Comparison of ENCODE assay signal across 10 cellular contexts in genomic region chrX:56788229-56788628, GRCh38. TPM values are rescaled to one million over a fixed set of nuclear protein-coding genes. Genes with fewer than 3 reads are reported as not detected.
DNase-seq lines count a peak whose midpoint lies in the region; ATAC-seq and TF ChIP-seq lines count a peak whose summit lies in the region.
"Had no signal": no experiment of that assay in that cellular context is flagged by ENCODE, and none has a peak within 500 bp of the region (broad histone marks: within the 10 kb centered on the region; RNA-seq: fewer than 3 reads in every experiment).

No MANE protein-coding gene starts in this region.

- intact Hi-C loops in A673 (cut with micrococcal nuclease; ENCODE audit: unreplicated experiment), result no loop called here

- no peaks in the 10 kb centered on the region for H4K20me1 ChIP-seq in BLaER1

- H3K27ac ChIP-seq in BLaER1, result no peak overlapping the region
- no peak overlapping the region for H3K27ac ChIP-seq in A673 (ENCODE audit: low read depth, low read length, poor library complexity, severe bottlenecking)

- H3K4me3 ChIP-seq in BLaER1 (no peak overlapping the region), A673 (ENCODE audit: low read depth, low read length, poor library complexity, severe bottlenecking) (no peak overlapping the region)

- peak; percentile 67 for DNase-seq in cerebellar cortex (ENCODE audit: low spot score)
- peak; percentile 19 for DNase-seq in omental fat pad (ENCODE audit: low spot score)
- DNase-seq in OCI-M2 (lab: John Stamatoyannopoulos, UW; ENCODE audit: unreplicated experiment), result no peak
- no peak for DNase-seq in A673 (ENCODE audit: low spot score)
- DNase-seq in NCI-H2029 (lab: John Stamatoyannopoulos, UW), result no peak
- DNase-seq: glutamatergic neuron, NCI-H774 had no signal

- no peak for TF ChIP-seq CTCF in omental fat pad (IDR thresholded peaks at IDR 0.05)
- TF ChIP-seq CTCF in A673 (conservative IDR thresholded peaks at IDR 0.05; ENCODE audit: low read depth, low read length), result no peak

- H3K4me2 ChIP-seq in BLaER1, result peak overlapping the region; percentile 54

- H3K36me3 ChIP-seq in BLaER1 (peaks cover 47% of the 10 kb centered on the region), A673 (ENCODE audit: insufficient read depth, low read length, poor library complexity, severe bottlenecking) (no peaks in the 10 kb centered on the region)

- ATAC-seq in HG02763 (IDR thresholded peaks at IDR 0.05; ENCODE audit: unreplicated experiment), result peak; percentile 14
- no peak for ATAC-seq in omental fat pad (ENCODE audit: low FRiP score)
- no peak for ATAC-seq in GM21526 (IDR thresholded peaks at IDR 0.05; ENCODE audit: low FRiP score, unreplicated experiment)

- H3K27me3 ChIP-seq in BLaER1 (no peaks in the 10 kb centered on the region), A673 (replicated peaks; ENCODE audit: insufficient read depth, low read depth, low read length, poor library complexity) (no peaks in the 10 kb centered on the region)

- CTCF ChIA-PET in A673 (lab: Charles Lee), result interaction anchor here (0.7 kb wide), 1 partner anchor 190 kb away, joined by 3 read pairs; no protein-coding TSS in a partner anchor

- H3K4me1 ChIP-seq in BLaER1 (peaks cover 46% of the 10 kb centered on the region), A673 (ENCODE audit: insufficient read depth, low read length, poor library complexity, severe bottlenecking) (no peaks in the 10 kb centered on the region)

- no TSS peak for BruUV-seq in A673 (replicated peaks; lab: Mats Ljungman, UMichigan)

- no peak overlapping the region for H3K9ac ChIP-seq in BLaER1

- no peaks in the 10 kb centered on the region for H3K9me3 ChIP-seq in BLaER1
- H3K9me3 ChIP-seq in A673 (ENCODE audit: low read depth, low read length, poor library complexity, severe bottlenecking), result no peaks in the 10 kb centered on the region

- POLR2A ChIA-PET in A673 (lab: Charles Lee; ENCODE audit: low non-redundant PET), result no interaction called here

RNA-seq across cellular contexts. Expression of gene NBDY, which starts 59.2 kb away (rescaled TPM):
- 10 to 100 TPM in 2 of 4 donors, 1 to 10 TPM in 2; 7.7 to 12.6 (median 9.4) TPM for total RNA-seq in omental fat pad
- 46.8 and 53.1 TPM in 2 replicates for total RNA-seq in A673 (2021)

Comparison
In these comparisons a context has a peak if more than half of its experiments do, and no peak if none do; other contexts are left out.
1. DNase-seq: peak in cerebellar cortex (single experiment) and omental fat pad (single experiment); none in OCI-M2 (single experiment), A673 (single experiment) and NCI-H2029 (single experiment).